Comparison of ENCODE assay signal across 18 cellular contexts in genomic region chr3:182058488-182058887, GRCh38.
DNase-seq lines count a peak whose midpoint lies in the region; ATAC-seq and TF ChIP-seq lines count a peak whose summit lies in the region.
"Had no signal": no experiment of that assay in that cellular context is flagged by ENCODE, and none has a peak within 500 bp of the region (broad histone marks: within the 10 kb centered on the region; RNA-seq: fewer than 3 reads in every experiment).

No MANE protein-coding gene starts in this region.

- DNase-seq in RKO (ENCODE audit: low spot score) (peak; percentile 5), epithelial cell of prostate (ENCODE audit: low read depth, low spot score) (peak; percentile 98), renal cortical epithelial cell (ENCODE audit: low read depth) (peak; percentile 50), medulla oblongata (ENCODE audit: extremely low spot score) (no peak), GM10248 (ENCODE audit: extremely low spot score) (no peak), NCI-H524 (lab: John Stamatoyannopoulos, UW) (no peak)
- DNase-seq: CD4-positive, alpha-beta T cell; DMS53; H7; KBM-7; NCI-H1048; NCI-H1436 treated with DMSO at 0.1 percent for 48 hours; NCI-H2081 treated with DMSO at 0.1 percent for 48 hours; NCI-H524 treated with DMSO at 0.1 percent for 48 hours; SIG-M5; T-helper 17 cell had no signal

- TF ChIP-seq CTCF in GM10248 (IDR thresholded peaks at IDR 0.05; ENCODE audit: control extremely low read depth, extremely low read depth, low read depth, missing control alignments) = no peak

- CTCF ChIA-PET in GM10248 (lab: Yijun Ruan, JAX) = interaction anchor here (1.5 kb wide), 1 partner anchor 732 kb away, joined by 4 read pairs; no protein-coding TSS in a partner anchor

- ATAC-seq in GM21529 (IDR thresholded peaks at IDR 0.05; ENCODE audit: unreplicated experiment) = peak; percentile 47
- no peak for ATAC-seq in HG03520 (IDR thresholded peaks at IDR 0.05; ENCODE audit: unreplicated experiment)
- ATAC-seq: T-helper 17 cell had no signal

- POLR2A ChIA-PET in GM10248 (lab: Yijun Ruan, JAX) = no interaction called here

- peak overlapping the region; percentile 89 for H3K27ac ChIP-seq in epithelial cell of prostate

Comparison
In these comparisons a context has a peak if more than half of its experiments do, and no peak if none do; other contexts are left out.
1. DNase-seq: peak in RKO (single experiment), epithelial cell of prostate (single experiment) and renal cortical epithelial cell (single experiment); none in medulla oblongata (single experiment), GM10248 (single experiment) and NCI-H524 (0 of 2).